Comparison of ENCODE assay signal across 17 cellular contexts in genomic region chr21:29303301-29303700, GRCh38. TPM values are rescaled to one million over a fixed set of nuclear protein-coding genes. Genes with fewer than 3 reads are reported as not detected.
DNase-seq lines count a peak whose midpoint lies in the region; TF ChIP-seq lines count a peak whose summit lies in the region.
"Had no signal": no experiment of that assay in that cellular context is flagged by ENCODE, and none has a peak within 500 bp of the region (broad histone marks: within the 10 kb centered on the region; RNA-seq: fewer than 3 reads in every experiment).

No MANE protein-coding gene starts in this region.

- no peak for TF ChIP-seq EP300 in suprapubic skin (IDR thresholded peaks at IDR 0.05)

- H3K4me3 ChIP-seq in suprapubic skin, result no peak overlapping the region
- H3K4me3 ChIP-seq: skin epidermis had no signal

- no peaks in the 10 kb centered on the region for H3K36me3 ChIP-seq in suprapubic skin
- H3K36me3 ChIP-seq: stomach had no signal

- TF ChIP-seq POLR2A in suprapubic skin (IDR thresholded peaks at IDR 0.05), result no peak

- intact Hi-C loops in activated T-helper 2 cell treated with anti-CD3 and anti-CD28 coated beads, Interferon-gamma antibody, Interleukin-2, Interleukin-4, amounts not matched to agents 10 μg/mL and 5 μg/mL and 100 μg/mL, durations not matched to agents 14 hours and 24 hours and 36 hours (cut with micrococcal nuclease), result loop anchor here (5.0 kb wide), 1 partner anchor 156 kb away; no protein-coding TSS in a partner anchor

- no peaks in the 10 kb centered on the region for H3K27me3 Mint-ChIP-seq in activated T-cell treated with anti-CD3 and anti-CD28 coated beads, Interleukin-2, amount 50 U/mL, for 24 hours
- no peaks in the 10 kb centered on the region for H3K27me3 Mint-ChIP-seq in activated T-helper 2 cell treated with anti-CD3 and anti-CD28 coated beads, Interferon-gamma antibody, Interleukin-2, Interleukin-4, amounts not matched to agents 10 μg/mL and 5 μg/mL and 100 μg/mL, durations not matched to agents 14 hours and 24 hours and 36 hours (ENCODE audit: low read depth)
- H3K27me3 Mint-ChIP-seq in mesothelial cell of epicardium (ENCODE audit: low read depth), result no peaks in the 10 kb centered on the region

- no peak for TF ChIP-seq CTCF in mesothelial cell of epicardium (IDR thresholded peaks at IDR 0.05; ENCODE audit: unreplicated experiment)
- no peak for TF ChIP-seq CTCF in suprapubic skin (IDR thresholded peaks at IDR 0.05)
- no peak for TF ChIP-seq CTCF in GM10248 (IDR thresholded peaks at IDR 0.05; ENCODE audit: control extremely low read depth, extremely low read depth, low read depth, missing control alignments)

- no peaks in the 10 kb centered on the region for H3K9me3 Mint-ChIP-seq in activated T-cell treated with anti-CD3 and anti-CD28 coated beads, Interleukin-2, amount 50 U/mL, for 24 hours
- H3K9me3 Mint-ChIP-seq in activated T-helper 2 cell treated with anti-CD3 and anti-CD28 coated beads, Interferon-gamma antibody, Interleukin-2, Interleukin-4, amounts not matched to agents 10 μg/mL and 5 μg/mL and 100 μg/mL, durations not matched to agents 14 hours and 24 hours and 36 hours, result no peaks in the 10 kb centered on the region
- no peaks in the 10 kb centered on the region for H3K9me3 Mint-ChIP-seq in mesothelial cell of epicardium
- H3K9me3 Mint-ChIP-seq: activated naive CD4-positive, alpha-beta T cell treated with anti-CD3 and anti-CD28 coated beads for 36 hours; nephron had no signal

- no peak overlapping the region for H3K4me3 Mint-ChIP-seq in activated T-cell treated with anti-CD3 and anti-CD28 coated beads, Interleukin-2, amount 50 U/mL, for 24 hours
- H3K4me3 Mint-ChIP-seq in activated T-helper 2 cell treated with anti-CD3 and anti-CD28 coated beads, Interferon-gamma antibody, Interleukin-2, Interleukin-4, amounts not matched to agents 10 μg/mL and 5 μg/mL and 100 μg/mL, durations not matched to agents 14 hours and 24 hours and 36 hours (ENCODE audit: low read depth), result no peak overlapping the region
- H3K4me3 Mint-ChIP-seq in mesothelial cell of epicardium, result no peak overlapping the region
- H3K4me3 Mint-ChIP-seq: activated naive CD4-positive, alpha-beta T cell treated with anti-CD3 and anti-CD28 coated beads for 36 hours had no signal

- peaks cover 29% of the 10 kb centered on the region for H3K36me3 Mint-ChIP-seq in activated T-cell treated with anti-CD3 and anti-CD28 coated beads, Interleukin-2, amount 50 U/mL, for 24 hours (ENCODE audit: low read depth)
- H3K36me3 Mint-ChIP-seq in activated T-helper 2 cell treated with anti-CD3 and anti-CD28 coated beads, Interferon-gamma antibody, Interleukin-2, Interleukin-4, amounts not matched to agents 10 μg/mL and 5 μg/mL and 100 μg/mL, durations not matched to agents 14 hours and 24 hours and 36 hours (ENCODE audit: low read depth), result peaks cover 15% of the 10 kb centered on the region
- H3K36me3 Mint-ChIP-seq in mesothelial cell of epicardium, result no peaks in the 10 kb centered on the region

- 36% methylated on average over 2 of the region's 2 CpGs for WGBS in suprapubic skin

- H3K27ac Mint-ChIP-seq in activated T-cell treated with anti-CD3 and anti-CD28 coated beads, Interleukin-2, amount 50 U/mL, for 24 hours, result peak overlapping the region; percentile 38
- H3K27ac Mint-ChIP-seq in activated T-helper 2 cell treated with anti-CD3 and anti-CD28 coated beads, Interferon-gamma antibody, Interleukin-2, Interleukin-4, amounts not matched to agents 10 μg/mL and 5 μg/mL and 100 μg/mL, durations not matched to agents 14 hours and 24 hours and 36 hours, result peak overlapping the region; percentile 31
- H3K27ac Mint-ChIP-seq in mesothelial cell of epicardium, result peak overlapping the region; percentile 2
- H3K27ac Mint-ChIP-seq: activated naive CD4-positive, alpha-beta T cell treated with anti-CD3 and anti-CD28 coated beads for 36 hours had no signal

- no peaks in the 10 kb centered on the region for H3K9me3 ChIP-seq in suprapubic skin
- H3K9me3 ChIP-seq: heart left ventricle, stomach had no signal

- H3K4me1 ChIP-seq in suprapubic skin, result peaks cover 72% of the 10 kb centered on the region

- no peak for DNase-seq in activated T-cell treated with anti-CD3 and anti-CD28 coated beads, Interleukin-2, amount 50 U/mL, for 24 hours
- DNase-seq in activated T-cell treated with anti-CD3 and anti-CD28 coated beads, Interleukin-2, amount 50 U/mL, for 48 hours, result no peak
- DNase-seq in activated T-helper 2 cell treated with anti-CD3 and anti-CD28 coated beads, Interferon-gamma antibody, Interleukin-2, Interleukin-4, amounts not matched to agents 10 μg/mL and 5 μg/mL and 100 μg/mL, durations not matched to agents 14 hours and 24 hours and 36 hours (ENCODE audit: low spot score), result no peak
- DNase-seq in mesothelial cell of epicardium (ENCODE audit: low spot score in 2 of 2, unreplicated experiment in 2 of 2) (no peak), suprapubic skin (ENCODE audit: low spot score in 2 of 2) (no peak), GM10248 (ENCODE audit: extremely low spot score) (no peak), cerebellar nuclear complex (lab: John Stamatoyannopoulos, UW) (no peak), islet precursor cell (no peak)
- DNase-seq: activated naive CD4-positive, alpha-beta T cell treated with anti-CD3 and anti-CD28 coated beads for 36 hours; central memory CD4-positive, alpha-beta T cell; heart left ventricle; NCI-H2029; Right ventricle myocardium superior; stomach had no signal

- CTCF ChIA-PET in GM10248 (lab: Yijun Ruan, JAX), result interaction anchor here (1.0 to 3.7 kb wide), 10 partner anchors 11 to 216 kb away, joined by 3 to 16 read pairs (median 4); no protein-coding TSS in a partner anchor

- peaks cover 83% of the 10 kb centered on the region for H3K4me1 Mint-ChIP-seq in activated T-cell treated with anti-CD3 and anti-CD28 coated beads, Interleukin-2, amount 50 U/mL, for 24 hours (ENCODE audit: low read depth)
- peaks cover 62% of the 10 kb centered on the region for H3K4me1 Mint-ChIP-seq in activated T-helper 2 cell treated with anti-CD3 and anti-CD28 coated beads, Interferon-gamma antibody, Interleukin-2, Interleukin-4, amounts not matched to agents 10 μg/mL and 5 μg/mL and 100 μg/mL, durations not matched to agents 14 hours and 24 hours and 36 hours (ENCODE audit: low read depth)
- peaks cover 62% of the 10 kb centered on the region for H3K4me1 Mint-ChIP-seq in mesothelial cell of epicardium

- no peaks in the 10 kb centered on the region for H3K27me3 ChIP-seq in suprapubic skin
- H3K27me3 ChIP-seq: heart left ventricle, stomach had no signal

- peak overlapping the region; percentile 58 for H3K27ac ChIP-seq in suprapubic skin
- H3K27ac ChIP-seq: HL-60 had no signal

- POLR2A ChIA-PET in GM10248 (lab: Yijun Ruan, JAX), result interaction anchor here (0.7 to 2.2 kb wide), 2 partner anchors 11 to 68 kb away, joined by 3 to 12 read pairs; no protein-coding TSS in a partner anchor

RNA-seq across cellular contexts. Expression of gene BACH1, which starts 4.6 kb away (rescaled TPM):
- 35.2 and 37.9 TPM in 2 replicates for total RNA-seq in activated T-helper 2 cell treated with anti-CD3 and anti-CD28 coated beads, Interferon-gamma antibody, Interleukin-2, Interleukin-4, amounts not matched to agents 10 μg/mL and 5 μg/mL and 100 μg/mL, durations not matched to agents 14 hours and 24 hours and 36 hours
- total RNA-seq in mesothelial cell of epicardium (100 to 107 TPM (median 100 TPM) in 3 replicates), suprapubic skin (10 to 100 TPM; 78.7 to 89.6 (median 84.0) TPM)
